Comparison of ENCODE assay signal across 23 cellular contexts in the genomic region with DNA sequence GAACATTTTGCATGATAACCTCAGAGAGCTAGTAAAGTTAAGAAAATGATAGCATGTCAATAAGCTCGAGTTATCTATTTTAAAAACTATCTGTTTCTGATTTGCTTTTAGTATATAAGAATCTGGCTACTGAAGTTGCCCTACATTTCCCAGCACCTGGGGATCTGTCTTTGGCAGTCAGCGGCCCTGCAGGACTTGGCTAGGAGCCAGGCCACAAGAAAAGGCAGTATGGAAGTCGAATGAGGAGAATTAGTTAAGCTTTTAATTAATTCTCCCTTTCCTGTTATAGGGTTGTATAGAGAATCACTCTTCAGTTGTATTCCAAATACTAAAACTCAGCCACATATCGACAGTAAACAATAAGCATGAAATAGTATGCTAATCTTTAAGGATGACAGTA. TPM values are rescaled to one million over a fixed set of nuclear protein-coding genes. Genes with fewer than 3 reads are reported as not detected.
DNase-seq lines count a peak whose midpoint lies in the region.
"Had no signal": no experiment of that assay in that cellular context is flagged by ENCODE, and none has a peak within 500 bp of the region (broad histone marks: within the 10 kb centered on the region; RNA-seq: fewer than 3 reads in every experiment).

No MANE protein-coding gene starts in this region.

- peaks cover 0 to 6% (median 0%) of the 10 kb centered on the region in 3 donors for H3K27me3 Mint-ChIP-seq in immature natural killer cell (ENCODE audit: low read depth in 3 of 3)

- H3K4me3 ChIP-seq in SJCRH30: no peak overlapping the region
- H3K4me3 ChIP-seq: GM12878 had no signal

- no peak overlapping the region for H3K27ac ChIP-seq in SJCRH30
- H3K27ac ChIP-seq: C4-2B, KMS-11 had no signal

- H3K36me3 Mint-ChIP-seq in immature natural killer cell: peaks cover 0 to 3% (median 0%) of the 10 kb centered on the region in 3 donors
- H3K36me3 Mint-ChIP-seq: CD8-positive, alpha-beta T cell had no signal

- H3K27me3 ChIP-seq in SJCRH30: no peaks in the 10 kb centered on the region

- no peak overlapping the region for H3K27ac Mint-ChIP-seq in immature natural killer cell
- H3K27ac Mint-ChIP-seq: CD8-positive, alpha-beta T cell; T-helper 17 cell had no signal

- no peaks in the 10 kb centered on the region for H3K4me1 ChIP-seq in SJCRH30

- DNase-seq in NCI-H345 (lab: John Stamatoyannopoulos, UW) (peak; percentile 10), NCI-H345 treated with DMSO at 0.1 percent for 48 hours (lab: John Stamatoyannopoulos, UW; ENCODE audit: unreplicated experiment) (no peak), COLO668 (lab: John Stamatoyannopoulos, UW; ENCODE audit: unreplicated experiment) (peak; percentile 29), NCI-H1105 (lab: John Stamatoyannopoulos, UW) (peak; percentile 39), SJCRH30 (peak; percentile 16 to 42), immature natural killer cell (no peak), glomerular visceral epithelial cell (ENCODE audit: extremely low spot score) (no peak)
- DNase-seq: Calu3; CD8-positive, alpha-beta T cell; DMS53; HCEC 1CT; MM.1S; NCI-H1436 treated with DMSO at 0.1 percent for 48 hours; NCI-H187 treated with DMSO at 0.1 percent for 48 hours; NCI-H2107; NCI-H524; NCI-H774; T-helper 17 cell; T1000 had no signal

- peaks cover 2 to 16% (median 5%) of the 10 kb centered on the region in 6 donors for H3K9me3 Mint-ChIP-seq in immature natural killer cell

- no peak overlapping the region for H3K4me3 Mint-ChIP-seq in immature natural killer cell
- H3K4me3 Mint-ChIP-seq: CD8-positive, alpha-beta T cell; T-helper 17 cell had no signal

- H3K4me1 Mint-ChIP-seq in immature natural killer cell: no peaks in the 10 kb centered on the region
- H3K4me1 Mint-ChIP-seq: T-helper 17 cell had no signal

- no peaks in the 10 kb centered on the region for H3K9me3 ChIP-seq in SJCRH30 (replicated peaks)

- no peaks in the 10 kb centered on the region for H3K36me3 ChIP-seq in SJCRH30

RNA-seq across cellular contexts. Expression of gene POU4F2, which starts 22.7 kb away (rescaled TPM):
- 0.06 TPM in 1 of 2 replicates, not detected in the other for total RNA-seq in SJCRH30 (2014; rRNA removed; shearing (Covaris generic))
- not detected for polyA plus RNA-seq in immature natural killer cell
- total RNA-seq: Calu3; CD8-positive, alpha-beta T cell; GM12878; H1; T-helper 17 cell had no signal
- polyA plus RNA-seq: H1 had no signal

Comparison
In these comparisons a context has a peak if more than half of its experiments do, and no peak if none do; other contexts are left out.
1. DNase-seq: peak in NCI-H345 (single experiment), COLO668 (single experiment), NCI-H1105 (single experiment) and SJCRH30 (2 of 2); none in NCI-H345 treated with DMSO at 0.1 percent for 48 hours (single experiment), immature natural killer cell (0 of 3) and glomerular visceral epithelial cell (single experiment).